ENCODE assay signal across 1 cellular context in genomic region chr17:32341857-32342602, GRCh38.
TF ChIP-seq lines count a peak whose summit lies in the region.

C17orf75 (minus strand) TSS chr17:32342173; CDS start chr17:32342139, 34 bp downstream.

TF ChIP-seq in HepG2, 621 proteins besides CTCF, POLR2A, EP300 and RAD21 (continued from another document and continues in another):
- TF ChIP-seq ZSCAN5A (CRISPR knock-in tag; IDR thresholded peaks at IDR 0.05; ENCODE audit: borderline replicate concordance) (0 out of 2 replicates have a peak, but pooled peaks have one; percentile 61), ZNF614 (CRISPR knock-in tag; IDR thresholded peaks at IDR 0.05; ENCODE audit: borderline replicate concordance) (peak; percentile 83; the same call in 1 of the 2 replicates), SALL1 (CRISPR knock-in tag; IDR thresholded peaks at IDR 0.05) (peak; percentile 92), ZNF331 (CRISPR knock-in tag; IDR thresholded peaks at IDR 0.05) (peak; percentile 94), HHEX (CRISPR knock-in tag; IDR thresholded peaks at IDR 0.05) (peak; percentile 48; the same call in 1 of the 2 replicates), KLF6 (CRISPR knock-in tag; IDR thresholded peaks at IDR 0.05) (0 out of 2 replicates have a peak, but pooled peaks have one; percentile 58), E2F2 (CRISPR knock-in tag; IDR thresholded peaks at IDR 0.05; ENCODE audit: borderline replicate concordance) (0 out of 2 replicates have a peak, but pooled peaks have one; percentile 62), ZBTB26 (CRISPR knock-in tag; IDR thresholded peaks at IDR 0.05; ENCODE audit: borderline replicate concordance) (peak; percentile 74), RFXAP (CRISPR knock-in tag; IDR thresholded peaks at IDR 0.05; ENCODE audit: borderline replicate concordance) (peak; percentile 92), JARID2 (CRISPR knock-in tag; IDR thresholded peaks at IDR 0.05; ENCODE audit: insufficient replicate concordance) (peak; percentile 24), SP2 (CRISPR knock-in tag; IDR thresholded peaks at IDR 0.05) (peak; percentile 65), ZNF263 (CRISPR knock-in tag; IDR thresholded peaks at IDR 0.05) (peak; percentile 55), ZNF546 (CRISPR knock-in tag; conservative IDR thresholded peaks at IDR 0.05) (no peak), ZNF138 (CRISPR knock-in tag; IDR thresholded peaks at IDR 0.05; ENCODE audit: low read depth) (peak; percentile 86; the same call in 1 of the 2 replicates), POLR2G (IDR thresholded peaks at IDR 0.05; ENCODE audit: low read depth, low read length) (peak; percentile 83), KDM1A (CRISPR knock-in tag; IDR thresholded peaks at IDR 0.05) (peak; percentile 85), TAF1 (CRISPR knock-in tag; IDR thresholded peaks at IDR 0.05) (peak; percentile 90), ZNF12 (CRISPR knock-in tag; IDR thresholded peaks at IDR 0.05) (peak; percentile 86), CREM (IDR thresholded peaks at IDR 0.05) (0 out of 2 replicates have a peak, but pooled peaks have one; percentile 20), CREM (CRISPR knock-in tag; IDR thresholded peaks at IDR 0.05) (no peak), ZNF205 (CRISPR knock-in tag; IDR thresholded peaks at IDR 0.05) (peak; percentile 84), ZNF784 (CRISPR knock-in tag; IDR thresholded peaks at IDR 0.05; ENCODE audit: borderline replicate concordance) (peak; percentile 84; the same call in 1 of the 2 replicates), ZBTB44 (CRISPR knock-in tag; IDR thresholded peaks at IDR 0.05) (peak; percentile 85; the same call in 1 of the 2 replicates), GABPA (IDR thresholded peaks at IDR 0.05; ENCODE audit: low read depth, low read length) (peak; percentile 80), GABPA (CRISPR knock-in tag; IDR thresholded peaks at IDR 0.05; ENCODE audit: low read depth) (peak; percentile 91), ZNF792 (CRISPR knock-in tag; IDR thresholded peaks at IDR 0.05) (peak; percentile 83), ZEB1 (IDR thresholded peaks at IDR 0.05; ENCODE audit: insufficient replicate concordance, low read depth) (peak; percentile 28), SOX13 (IDR thresholded peaks at IDR 0.05) (no peak), SOX13 (CRISPR knock-in tag; conservative IDR thresholded peaks at IDR 0.05 in 1 of 2, IDR thresholded peaks at IDR 0.05 in 1 of 2) (peak in 1 of 2 experiments; percentile 59; a peak in 2 of 4 replicates), IRF9 (CRISPR knock-in tag; IDR thresholded peaks at IDR 0.05; ENCODE audit: borderline replicate concordance) (peak; percentile 60; the same call in 1 of the 2 replicates), ZMYM3 (CRISPR knock-in tag; IDR thresholded peaks at IDR 0.05) (peak; percentile 96), ZNF350 (CRISPR knock-in tag; IDR thresholded peaks at IDR 0.05; ENCODE audit: borderline replicate concordance, low read depth) (peak; percentile 92), YEATS2 (CRISPR knock-in tag; IDR thresholded peaks at IDR 0.05; ENCODE audit: borderline replicate concordance) (peak; percentile 95), ZFP91 (CRISPR knock-in tag; IDR thresholded peaks at IDR 0.05; ENCODE audit: borderline replicate concordance) (peak; percentile 93), TOE1 (CRISPR knock-in tag; IDR thresholded peaks at IDR 0.05) (peak; percentile 38; the same call in 1 of the 2 replicates), ZNF720 (CRISPR knock-in tag; IDR thresholded peaks at IDR 0.05) (peak; percentile 89; the same call in 1 of the 2 replicates), ZNF274 (CRISPR knock-in tag; IDR thresholded peaks at IDR 0.05) (peak; percentile 53; the same call in 1 of the 2 replicates), NFATC3 (CRISPR knock-in tag; IDR thresholded peaks at IDR 0.05) (peak; percentile 23; the same call in 1 of the 2 replicates), EED (CRISPR knock-in tag; IDR thresholded peaks at IDR 0.05) (peak; percentile 81; the same call in 1 of the 2 replicates), ZNF556 (CRISPR knock-in tag; IDR thresholded peaks at IDR 0.05; ENCODE audit: borderline replicate concordance) (peak; percentile 86), PAXIP1 (CRISPR knock-in tag; conservative IDR thresholded peaks at IDR 0.05) (0 out of 2 replicates have a peak, but pooled peaks have one; percentile 21), ZBTB1 (CRISPR knock-in tag; IDR thresholded peaks at IDR 0.05; ENCODE audit: borderline replicate concordance) (peak; percentile 47; the same call in 1 of the 2 replicates), ZNF33A (CRISPR knock-in tag; IDR thresholded peaks at IDR 0.05; ENCODE audit: borderline replicate concordance) (no peak), ATF2 (CRISPR knock-in tag; IDR thresholded peaks at IDR 0.05) (peak; percentile 84), TFDP1 (CRISPR knock-in tag; IDR thresholded peaks at IDR 0.05; ENCODE audit: borderline replicate concordance) (peak; percentile 70; the same call in 1 of the 2 replicates), ZNF674 (CRISPR knock-in tag; IDR thresholded peaks at IDR 0.05; ENCODE audit: low read depth) (no peak; the same call in 1 of the 2 replicates), ZNF18 (CRISPR knock-in tag; IDR thresholded peaks at IDR 0.05; ENCODE audit: insufficient replicate concordance) (peak; percentile 48), ZNF232 (CRISPR knock-in tag; IDR thresholded peaks at IDR 0.05; ENCODE audit: borderline replicate concordance) (peak; percentile 78; the same call in 1 of the 2 replicates)
